In genomic region chr16:12655530-12655929, GRCh38 we compare ENCODE assay signal across 1 cellular context.
TF ChIP-seq lines count a peak whose summit lies in the region.

No MANE protein-coding gene starts in this region.

TF ChIP-seq in WTC11, 78 proteins besides CTCF, POLR2A, EP300 and RAD21 (continued from another document):
- no peak for TF ChIP-seq ZNF512 (CRISPR knock-in tag; IDR thresholded peaks at IDR 0.05; ENCODE audit: borderline replicate concordance)
